In the genomic region with DNA sequence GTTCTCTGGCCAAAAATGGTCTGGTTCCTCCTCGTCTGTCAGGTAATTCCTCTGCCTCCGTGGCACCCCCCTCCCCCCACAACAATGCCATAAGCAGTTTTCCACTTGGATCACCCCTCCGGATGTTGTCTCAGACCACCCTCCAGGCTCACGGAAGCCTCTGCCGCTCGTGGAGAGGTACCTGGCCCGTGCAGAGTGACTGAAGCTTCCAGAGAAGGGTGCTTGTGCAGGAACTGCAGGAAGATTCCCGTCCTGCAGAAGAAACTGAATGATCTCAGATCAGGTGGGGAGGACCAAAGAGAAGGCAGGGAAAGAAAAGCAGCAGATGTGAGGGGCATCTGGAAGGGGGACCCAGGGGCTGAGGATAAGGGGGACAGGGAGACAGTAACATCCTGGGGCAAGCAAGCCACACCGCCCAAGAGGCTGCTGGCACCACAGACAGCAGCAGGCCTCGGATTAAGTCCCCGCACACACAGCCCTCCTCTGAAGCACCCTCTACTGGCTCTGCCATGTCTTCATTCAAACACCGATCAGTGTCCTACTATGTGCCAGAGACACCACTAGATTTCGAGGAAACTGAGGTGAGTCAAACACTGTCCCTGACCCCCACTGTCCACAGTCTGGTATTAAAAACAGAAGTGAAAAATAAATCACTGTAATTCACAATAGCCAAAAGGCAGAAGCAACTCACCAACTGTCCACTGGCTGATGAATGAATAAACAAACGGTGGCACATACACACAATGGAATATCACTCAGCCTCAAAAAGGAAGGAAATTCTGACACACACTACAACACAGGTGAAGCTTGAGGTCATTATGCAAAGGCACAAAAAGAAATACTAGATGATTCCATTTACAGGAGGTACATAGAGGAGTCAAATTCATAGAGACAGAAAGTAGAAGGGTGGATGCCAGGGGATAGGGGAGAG, we compare ENCODE assay signal across 17 cellular contexts. TPM values are rescaled to one million over a fixed set of nuclear protein-coding genes. Genes with fewer than 3 reads are reported as not detected.
A peak's percentile ranks its signal among the peaks of the same experiment; 100 is the strongest.
DNase-seq lines count a peak whose midpoint lies in the region; ATAC-seq and TF ChIP-seq lines count a peak whose summit lies in the region.
"Had no signal": no experiment of that assay in that cellular context is flagged by ENCODE, and none has a peak within 500 bp of the region (broad histone marks: within the 10 kb centered on the region; RNA-seq: fewer than 3 reads in every experiment).

No MANE protein-coding gene starts in this region.

- no peaks in the 10 kb centered on the region for H3K27me3 Mint-ChIP-seq in WTC11 (ENCODE audit: low read depth)

- POLR2A ChIA-PET in WTC11 (lab: Charles Lee), result interaction anchor here (1.1 kb wide), 1 partner anchor 35 kb away, joined by 3 read pairs; no protein-coding TSS in a partner anchor

- H3K4me3 Mint-ChIP-seq in WTC11, result no peak overlapping the region

- peaks cover 11% of the 10 kb centered on the region for H3K4me1 ChIP-seq in cardiac muscle cell (ENCODE audit: low read depth)
- no peaks in the 10 kb centered on the region for H3K4me1 ChIP-seq in right cardiac atrium (ENCODE audit: control insufficient read depth, insufficient read depth, low read length)

- peaks cover 31% of the 10 kb centered on the region for H3K4me1 Mint-ChIP-seq in WTC11

- intact Hi-C loops in right cardiac atrium (cut with DNase I), result no loop called here

- no peaks in the 10 kb centered on the region for H3K27me3 ChIP-seq in cardiac muscle cell
- H3K27me3 ChIP-seq in right cardiac atrium (ENCODE audit: control insufficient read depth, insufficient read depth), result no peaks in the 10 kb centered on the region
- H3K27me3 ChIP-seq: BLaER1 treated with 17β-estradiol and CSF1 and Interleukin-3, amounts not matched to agents 10 nM and 100 nM had no signal

- H3K9me3 ChIP-seq in cardiac muscle cell (ENCODE audit: low read depth), result no peaks in the 10 kb centered on the region
- no peaks in the 10 kb centered on the region for H3K9me3 ChIP-seq in right cardiac atrium (ENCODE audit: control insufficient read depth, low read length)

- H3K27ac Mint-ChIP-seq in WTC11, result peak overlapping the region; percentile 60

- H3K4me3 ChIP-seq in cardiac muscle cell (no peak overlapping the region), right cardiac atrium (ENCODE audit: low read length) (no peak overlapping the region)
- H3K4me3 ChIP-seq: BLaER1 treated with 17β-estradiol and CSF1 and Interleukin-3, amounts not matched to agents 10 nM and 100 nM; SK-N-MC had no signal

- ATAC-seq in right cardiac atrium (no peak), WTC11 (peak; percentile 95), GM18870 (IDR thresholded peaks at IDR 0.05; ENCODE audit: unreplicated experiment) (no peak), HG02870 (IDR thresholded peaks at IDR 0.05; ENCODE audit: unreplicated experiment) (no peak)

- DNase-seq in cardiac muscle cell (ENCODE audit: low read depth in 1 of 2, low spot score in 1 of 2), result no peak
- DNase-seq in right cardiac atrium, result no peak
- no peak for DNase-seq in WTC11 (ENCODE audit: low spot score)
- peak; percentile 27 to 86 for DNase-seq in lung microvascular endothelial cell (ENCODE audit: low read depth in 2 of 2)
- DNase-seq in SHP77 treated with DMSO at 0.1 percent for 48 hours (lab: John Stamatoyannopoulos, UW), result no peak
- no peak for DNase-seq in GM19238 (ENCODE audit: insufficient read length, low spot score)
- DNase-seq: HCEC 1CT, KBM-7, NCI-H1436, NCI-H2029, NCI-H2171, NCI-H446, NCI-H748 treated with DMSO at 0.1 percent for 48 hours had no signal

- no peaks in the 10 kb centered on the region for H3K9me3 Mint-ChIP-seq in WTC11

- WGBS in right cardiac atrium, result 82% methylated on average over 14 of the region's 14 CpGs

- CTCF ChIA-PET in WTC11 (lab: Charles Lee), result interaction anchor here (0.9 to 1.5 kb wide), 2 partner anchors 27 to 120 kb away, joined by 3 to 4 read pairs; no protein-coding TSS in a partner anchor

- peak overlapping the region; percentile 39 for H3K27ac ChIP-seq in cardiac muscle cell
- H3K27ac ChIP-seq in right cardiac atrium (ENCODE audit: low read length), result no peak overlapping the region
- H3K27ac ChIP-seq: BLaER1 treated with 17β-estradiol and CSF1 and Interleukin-3, amounts not matched to agents 10 nM and 100 nM; SK-N-MC had no signal

- H3K36me3 ChIP-seq in cardiac muscle cell, result no peaks in the 10 kb centered on the region

- no peaks in the 10 kb centered on the region for H3K36me3 Mint-ChIP-seq in WTC11

- TF ChIP-seq CTCF in cardiac muscle cell (IDR thresholded peaks at IDR 0.05; ENCODE audit: low read depth, low read length), result no peak
- no peak for TF ChIP-seq CTCF in WTC11 (IDR thresholded peaks at IDR 0.05)

TF ChIP-seq in WTC11, 78 proteins besides CTCF, POLR2A, EP300 and RAD21:
- TF ChIP-seq CREM (CRISPR knock-in tag; IDR thresholded peaks at IDR 0.05) (no peak), ELF4 (CRISPR knock-in tag; IDR thresholded peaks at IDR 0.05; ENCODE audit: low read depth) (no peak), ZNF317 (CRISPR knock-in tag; IDR thresholded peaks at IDR 0.05; ENCODE audit: borderline replicate concordance, low read depth) (no peak), TEAD4 (CRISPR knock-in tag; IDR thresholded peaks at IDR 0.05) (no peak), TP53 (CRISPR knock-in tag; IDR thresholded peaks at IDR 0.05) (no peak)
- TF ChIP-seq, protein P1, sequence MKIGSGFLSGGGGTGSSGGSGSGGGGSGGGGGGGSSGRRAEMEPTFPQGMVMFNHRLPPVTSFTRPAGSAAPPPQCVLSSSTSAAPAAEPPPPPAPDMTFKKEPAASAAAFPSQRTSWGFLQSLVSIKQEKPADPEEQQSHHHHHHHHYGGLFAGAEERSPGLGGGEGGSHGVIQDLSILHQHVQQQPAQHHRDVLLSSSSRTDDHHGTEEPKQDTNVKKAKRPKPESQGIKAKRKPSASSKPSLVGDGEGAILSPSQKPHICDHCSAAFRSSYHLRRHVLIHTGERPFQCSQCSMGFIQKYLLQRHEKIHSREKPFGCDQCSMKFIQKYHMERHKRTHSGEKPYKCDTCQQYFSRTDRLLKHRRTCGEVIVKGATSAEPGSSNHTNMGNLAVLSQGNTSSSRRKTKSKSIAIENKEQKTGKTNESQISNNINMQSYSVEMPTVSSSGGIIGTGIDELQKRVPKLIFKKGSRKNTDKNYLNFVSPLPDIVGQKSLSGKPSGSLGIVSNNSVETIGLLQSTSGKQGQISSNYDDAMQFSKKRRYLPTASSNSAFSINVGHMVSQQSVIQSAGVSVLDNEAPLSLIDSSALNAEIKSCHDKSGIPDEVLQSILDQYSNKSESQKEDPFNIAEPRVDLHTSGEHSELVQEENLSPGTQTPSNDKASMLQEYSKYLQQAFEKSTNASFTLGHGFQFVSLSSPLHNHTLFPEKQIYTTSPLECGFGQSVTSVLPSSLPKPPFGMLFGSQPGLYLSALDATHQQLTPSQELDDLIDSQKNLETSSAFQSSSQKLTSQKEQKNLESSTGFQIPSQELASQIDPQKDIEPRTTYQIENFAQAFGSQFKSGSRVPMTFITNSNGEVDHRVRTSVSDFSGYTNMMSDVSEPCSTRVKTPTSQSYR (CRISPR knock-in tag; IDR thresholded peaks at IDR 0.05), result no peak

RNA-seq across cellular contexts. Expression of a gene that starts 26.4 kb away (rescaled TPM):
- total RNA-seq in cardiac muscle cell, result 8.8 and 13.6 TPM in 2 replicates
- polyA plus RNA-seq in cardiac muscle cell, result 7.5 and 8.8 TPM in 2 replicates
- total RNA-seq in right cardiac atrium, result 1 to 10 TPM in 3 of 4 donors, under 1 TPM in 1; 0.86 to 1.9 (median 1.6) TPM
- 0.52 TPM for polyA plus RNA-seq in right cardiac atrium
- 16.3 to 18.7 TPM (median 17.2 TPM) in 3 replicates for total RNA-seq in WTC11 (2021)
- total RNA-seq in lung microvascular endothelial cell, result 1.5 and 2.4 TPM in 2 replicates

Comparison
In these comparisons a context has a peak if more than half of its experiments do, and no peak if none do; other contexts are left out.
1. DNase-seq: peak in lung microvascular endothelial cell (2 of 2); none in cardiac muscle cell (0 of 2), right cardiac atrium (0 of 3), WTC11 (single experiment), SHP77 treated with DMSO at 0.1 percent for 48 hours (single experiment) and GM19238 (single experiment).